ENCODE assay signal across 2 cellular contexts in the genomic region with DNA sequence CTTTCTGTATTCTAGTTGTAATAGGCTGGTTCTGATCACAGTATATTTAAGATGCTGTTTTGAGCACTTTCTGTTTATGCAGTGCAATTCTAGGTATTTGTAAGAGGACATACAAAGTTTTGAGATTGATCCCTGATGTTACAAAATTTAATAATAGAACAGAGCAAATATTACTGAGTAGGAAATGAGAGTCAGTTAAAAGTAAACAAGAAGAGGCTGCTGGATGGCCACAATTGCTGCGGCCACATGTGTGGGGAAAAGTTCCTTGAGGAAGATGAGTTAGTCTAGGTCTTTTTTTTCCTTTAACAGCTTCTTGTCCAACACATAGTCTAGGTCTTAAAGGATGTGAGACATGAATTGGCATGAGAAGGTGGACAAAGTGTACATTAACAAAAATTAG.
TF ChIP-seq lines count a peak whose summit lies in the region.

No MANE protein-coding gene starts in this region.

TF ChIP-seq in liver, 16 proteins besides CTCF, POLR2A, EP300 and RAD21:
- peak; percentile 21 for TF ChIP-seq FOXA2 (IDR thresholded peaks at IDR 0.05)
- TF ChIP-seq, protein P1, sequence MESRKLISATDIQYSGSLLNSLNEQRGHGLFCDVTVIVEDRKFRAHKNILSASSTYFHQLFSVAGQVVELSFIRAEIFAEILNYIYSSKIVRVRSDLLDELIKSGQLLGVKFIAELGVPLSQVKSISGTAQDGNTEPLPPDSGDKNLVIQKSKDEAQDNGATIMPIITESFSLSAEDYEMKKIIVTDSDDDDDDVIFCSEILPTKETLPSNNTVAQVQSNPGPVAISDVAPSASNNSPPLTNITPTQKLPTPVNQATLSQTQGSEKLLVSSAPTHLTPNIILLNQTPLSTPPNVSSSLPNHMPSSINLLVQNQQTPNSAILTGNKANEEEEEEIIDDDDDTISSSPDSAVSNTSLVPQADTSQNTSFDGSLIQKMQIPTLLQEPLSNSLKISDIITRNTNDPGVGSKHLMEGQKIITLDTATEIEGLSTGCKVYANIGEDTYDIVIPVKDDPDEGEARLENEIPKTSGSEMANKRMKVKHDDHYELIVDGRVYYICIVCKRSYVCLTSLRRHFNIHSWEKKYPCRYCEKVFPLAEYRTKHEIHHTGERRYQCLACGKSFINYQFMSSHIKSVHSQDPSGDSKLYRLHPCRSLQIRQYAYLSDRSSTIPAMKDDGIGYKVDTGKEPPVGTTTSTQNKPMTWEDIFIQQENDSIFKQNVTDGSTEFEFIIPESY (IDR thresholded peaks at IDR 0.05) = no peak

TF ChIP-seq in HepG2, 621 proteins besides CTCF, POLR2A, EP300 and RAD21:
- TF ChIP-seq, protein P1 (CRISPR knock-in tag; IDR thresholded peaks at IDR 0.05) = no peak
- TF ChIP-seq ELF1 (CRISPR knock-in tag; IDR thresholded peaks at IDR 0.05) (no peak), SNAPC5 (CRISPR knock-in tag; IDR thresholded peaks at IDR 0.05; ENCODE audit: borderline replicate concordance) (no peak), IKZF5 (CRISPR knock-in tag; IDR thresholded peaks at IDR 0.05) (no peak)
- TF ChIP-seq, protein P2, sequence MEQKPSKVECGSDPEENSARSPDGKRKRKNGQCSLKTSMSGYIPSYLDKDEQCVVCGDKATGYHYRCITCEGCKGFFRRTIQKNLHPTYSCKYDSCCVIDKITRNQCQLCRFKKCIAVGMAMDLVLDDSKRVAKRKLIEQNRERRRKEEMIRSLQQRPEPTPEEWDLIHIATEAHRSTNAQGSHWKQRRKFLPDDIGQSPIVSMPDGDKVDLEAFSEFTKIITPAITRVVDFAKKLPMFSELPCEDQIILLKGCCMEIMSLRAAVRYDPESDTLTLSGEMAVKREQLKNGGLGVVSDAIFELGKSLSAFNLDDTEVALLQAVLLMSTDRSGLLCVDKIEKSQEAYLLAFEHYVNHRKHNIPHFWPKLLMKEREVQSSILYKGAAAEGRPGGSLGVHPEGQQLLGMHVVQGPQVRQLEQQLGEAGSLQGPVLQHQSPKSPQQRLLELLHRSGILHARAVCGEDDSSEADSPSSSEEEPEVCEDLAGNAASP (CRISPR knock-in tag; IDR thresholded peaks at IDR 0.05; ENCODE audit: borderline replicate concordance) = no peak
